In genomic region chr18:11387880-11388279, GRCh38 we compare ENCODE assay signal across 9 cellular contexts.
DNase-seq lines count a peak whose midpoint lies in the region; ATAC-seq, FAIRE-seq and TF ChIP-seq lines count a peak whose summit lies in the region.
"Had no signal": no experiment of that assay in that cellular context is flagged by ENCODE, and none has a peak within 500 bp of the region (broad histone marks: within the 10 kb centered on the region; RNA-seq: fewer than 3 reads in every experiment).

No MANE protein-coding gene starts in this region.

- no peaks in the 10 kb centered on the region for H3K27me3 Mint-ChIP-seq in activated CD8-positive, alpha-beta memory T cell treated with anti-CD3 and anti-CD28 coated beads, Interleukin-2, amount 10 ng/mL, durations not matched to agents 7 days and 5 days

- TF ChIP-seq CTCF in heart right ventricle (IDR thresholded peaks at IDR 0.05): peak; percentile 27 to 67 (median 56)

- H3K4me1 Mint-ChIP-seq in activated CD8-positive, alpha-beta memory T cell treated with anti-CD3 and anti-CD28 coated beads, Interleukin-2, amount 10 ng/mL, durations not matched to agents 7 days and 5 days: no peaks in the 10 kb centered on the region

- CTCF ChIA-PET in activated CD8-positive, alpha-beta memory T cell treated with anti-CD3 and anti-CD28 coated beads, Interleukin-2, amount 10 ng/mL, durations not matched to agents 7 days and 5 days (lab: Charles Lee): no interaction called here

- H3K27me3 ChIP-seq in heart right ventricle: no peaks in the 10 kb centered on the region

- H3K36me3 ChIP-seq in heart right ventricle: no peaks in the 10 kb centered on the region

- no peaks in the 10 kb centered on the region for H3K4me1 ChIP-seq in heart right ventricle

- no peaks in the 10 kb centered on the region for H3K9me3 Mint-ChIP-seq in activated CD8-positive, alpha-beta memory T cell treated with anti-CD3 and anti-CD28 coated beads, Interleukin-2, amount 10 ng/mL, durations not matched to agents 7 days and 5 days (ENCODE audit: low read depth)

- DNase-seq in CD1c-positive myeloid dendritic cell (ENCODE audit: extremely low spot score) (peak; percentile 36), GM19240 (ENCODE audit: insufficient read length, low spot score) (peak; percentile 6), RPMI7951 (ENCODE audit: low read depth) (peak; percentile 90), heart right ventricle (peak; percentile 57 to 73), urothelium cell line (ENCODE audit: low spot score) (peak; percentile 86), frontal cortex (ENCODE audit: low spot score in 2 of 2) (no peak)
- DNase-seq in activated CD8-positive, alpha-beta memory T cell treated with anti-CD3 and anti-CD28 coated beads, Interleukin-2, amount 10 ng/mL, durations not matched to agents 7 days and 5 days: no peak

- no peak overlapping the region for H3K4me3 Mint-ChIP-seq in activated CD8-positive, alpha-beta memory T cell treated with anti-CD3 and anti-CD28 coated beads, Interleukin-2, amount 10 ng/mL, durations not matched to agents 7 days and 5 days

- no peaks in the 10 kb centered on the region for H3K36me3 Mint-ChIP-seq in activated CD8-positive, alpha-beta memory T cell treated with anti-CD3 and anti-CD28 coated beads, Interleukin-2, amount 10 ng/mL, durations not matched to agents 7 days and 5 days

- ATAC-seq in heart right ventricle (peak in 7 of 8 donors; percentile 47 to 86 (median 76)), HG03432 (IDR thresholded peaks at IDR 0.05; ENCODE audit: unreplicated experiment) (no peak)
- no peak for ATAC-seq in activated CD8-positive, alpha-beta memory T cell treated with anti-CD3 and anti-CD28 coated beads, Interleukin-2, amount 10 ng/mL, durations not matched to agents 7 days and 5 days

- no peak overlapping the region for H3K27ac ChIP-seq in heart right ventricle
- H3K27ac ChIP-seq: dorsolateral prefrontal cortex had no signal

- intact Hi-C loops in heart right ventricle (cut with DNase I): loop anchor here in 9 of 10 donors (2.0 to 10.0 kb wide), 6 partner anchors 53 to 223 kb away; no protein-coding TSS in a partner anchor

- no peaks in the 10 kb centered on the region for H3K9me3 ChIP-seq in heart right ventricle

- FAIRE-seq in urothelium cell line (lab: Jason Lieb, UNC) (peak; percentile 85), frontal cortex (lab: Jason Lieb, UNC) (no peak)

- WGBS in heart right ventricle, 2 donors: 29% methylated on average over 4 of the region's 4 CpGs

- H3K27ac Mint-ChIP-seq in activated CD8-positive, alpha-beta memory T cell treated with anti-CD3 and anti-CD28 coated beads, Interleukin-2, amount 10 ng/mL, durations not matched to agents 7 days and 5 days: no peak overlapping the region

- no peak overlapping the region for H3K4me3 ChIP-seq in heart right ventricle
- H3K4me3 ChIP-seq: dorsolateral prefrontal cortex had no signal

Comparison
In these comparisons a context has a peak if more than half of its experiments do, and no peak if none do; other contexts are left out.
1. DNase-seq: peak in CD1c-positive myeloid dendritic cell (single experiment), GM19240 (single experiment), RPMI7951 (single experiment), heart right ventricle (2 of 2) and urothelium cell line (single experiment); none in activated CD8-positive, alpha-beta memory T cell treated with anti-CD3 and anti-CD28 coated beads, Interleukin-2, amount 10 ng/mL, durations not matched to agents 7 days and 5 days (single experiment) and frontal cortex (0 of 2).
2. ATAC-seq: peak in heart right ventricle (7 of 8); none in activated CD8-positive, alpha-beta memory T cell treated with anti-CD3 and anti-CD28 coated beads, Interleukin-2, amount 10 ng/mL, durations not matched to agents 7 days and 5 days (single experiment) and HG03432 (single experiment).